ENCODE assay signal across 16 cellular contexts in the genomic region with DNA sequence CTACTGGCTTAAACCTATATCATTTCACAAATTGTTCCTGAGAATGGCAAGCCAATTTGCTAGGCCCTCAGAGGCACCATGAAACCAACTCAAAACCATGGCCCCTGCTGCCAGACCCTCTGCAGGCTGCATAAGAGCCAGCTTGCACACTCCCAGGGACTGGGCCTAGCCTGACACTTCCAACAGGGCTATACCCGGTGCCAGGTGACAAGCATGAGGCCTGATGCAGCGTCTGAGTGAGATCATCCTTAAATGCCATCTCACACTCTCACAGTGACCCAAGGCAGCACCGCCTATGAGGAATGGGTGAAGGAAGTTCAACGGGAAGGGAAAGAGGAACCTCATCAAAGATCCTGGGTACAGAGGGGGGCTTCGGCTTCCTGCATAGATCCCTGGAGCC.
"Had no signal": no experiment of that assay in that cellular context is flagged by ENCODE, and none has a peak within 500 bp of the region (broad histone marks: within the 10 kb centered on the region; RNA-seq: fewer than 3 reads in every experiment).

No MANE protein-coding gene starts in this region.

- H3K27me3 ChIP-seq: neural progenitor cell, pancreas, tibial artery, upper lobe of left lung, uterus had no signal

- H3K4me1 ChIP-seq: foreskin keratinocyte, tibial artery, upper lobe of left lung, uterus had no signal

- H3K27ac ChIP-seq: foreskin keratinocyte, neural progenitor cell, pancreas, tibial artery, upper lobe of left lung, uterus had no signal

- H3K4me3 ChIP-seq: lung, neural progenitor cell, pancreas, tibial artery, upper lobe of left lung, uterus had no signal

- H3K36me3 ChIP-seq: neural progenitor cell, pancreas, tibial artery, upper lobe of left lung, uterus had no signal

- H3K9me3 ChIP-seq: pancreas, tibial artery, upper lobe of left lung, uterus had no signal

- DNase-seq: effector memory CD8-positive, alpha-beta T cell; foreskin keratinocyte; left colon; left ventricle myocardium superior; mesenchymal stem cell; midbrain; nucleus accumbens; pancreas; right cardiac atrium; stimulated activated CD4-positive, alpha-beta T cell treated with anti-CD3 and anti-CD28 coated beads, Interleukin-4, amount 100 ng/mL, for 1 hour; stimulated activated CD8-positive, alpha-beta memory T cell treated with anti-CD3 and anti-CD28 coated beads, Interleukin-4, amount 100 ng/mL, for 48 hours; tibial artery; upper lobe of left lung; uterus had no signal
